In the genomic region with DNA sequence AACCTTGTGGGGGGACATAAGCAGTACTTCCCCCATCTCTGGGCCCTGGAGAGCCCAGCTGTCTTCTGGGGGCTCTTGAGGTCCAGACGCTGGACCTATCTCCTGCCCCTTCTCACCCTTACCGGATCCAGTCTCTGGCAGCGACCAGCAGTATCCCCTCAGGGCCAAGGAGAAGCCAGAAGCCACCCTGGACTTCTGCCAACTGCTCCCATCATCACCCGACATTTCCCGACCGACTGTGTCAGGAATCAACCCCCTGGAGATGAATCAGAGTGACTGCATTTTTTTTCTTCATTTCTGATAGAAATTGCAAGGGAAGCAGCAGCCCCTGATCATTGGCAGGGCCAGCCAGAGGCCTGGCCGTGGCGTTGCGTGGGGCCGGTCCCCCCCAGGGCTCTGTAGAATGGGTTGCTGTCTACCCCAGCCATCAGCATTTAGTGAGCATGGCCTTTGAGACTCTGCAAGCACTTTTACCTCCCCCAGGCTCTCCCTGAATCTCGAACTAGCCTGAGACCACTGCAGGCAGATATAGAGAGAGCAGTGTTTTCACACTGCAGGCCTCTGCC, we compare ENCODE assay signal across 14 cellular contexts. TPM values are rescaled to one million over a fixed set of nuclear protein-coding genes. Genes with fewer than 3 reads are reported as not detected.
DNase-seq lines count a peak whose midpoint lies in the region; ATAC-seq, FAIRE-seq and TF ChIP-seq lines count a peak whose summit lies in the region.
"Had no signal": no experiment of that assay in that cellular context is flagged by ENCODE, and none has a peak within 500 bp of the region (broad histone marks: within the 10 kb centered on the region; RNA-seq: fewer than 3 reads in every experiment).

No MANE protein-coding gene starts in this region.

- FAIRE-seq in keratinocyte (lab: Jason Lieb, UNC) = no peak

- TF ChIP-seq CTCF in keratinocyte (optimal IDR thresholded peaks at IDR 0.05 in 1 of 3, IDR thresholded peaks at IDR 0.05 in 1 of 3, conservative IDR thresholded peaks at IDR 0.05 in 1 of 3; ENCODE audit: extremely low read depth in 1 of 3, insufficient read depth in 2 of 3, low read length in 3 of 3) (no peak), A673 (conservative IDR thresholded peaks at IDR 0.05; ENCODE audit: low read depth, low read length) (no peak), lower lobe of right lung (IDR thresholded peaks at IDR 0.05) (no peak)

- H3K4me3 ChIP-seq in keratinocyte (ENCODE audit: control insufficient read depth in 2 of 3, extremely low read depth in 1 of 3, insufficient read depth in 2 of 3, low read depth in 1 of 3, low read length in 3 of 3) (no peak overlapping the region), A673 (ENCODE audit: low read depth, low read length, poor library complexity, severe bottlenecking) (no peak overlapping the region), lower lobe of right lung (no peak overlapping the region)
- H3K4me3 ChIP-seq: right lobe of liver, tibial nerve had no signal

- H3K36me3 ChIP-seq in keratinocyte (ENCODE audit: control insufficient read depth in 2 of 2, extremely low read depth in 1 of 2, insufficient read depth in 2 of 2, low read length in 2 of 2) (no peaks in the 10 kb centered on the region), A673 (ENCODE audit: insufficient read depth, low read length, poor library complexity, severe bottlenecking) (no peaks in the 10 kb centered on the region), lower lobe of right lung (no peaks in the 10 kb centered on the region)
- H3K36me3 ChIP-seq: right lobe of liver, tibial nerve had no signal

- peak overlapping the region; percentile 89 for H3K27ac Mint-ChIP-seq in activated T-helper 2 cell treated with anti-CD3 and anti-CD28 coated beads, Interferon-gamma antibody, Interleukin-2, Interleukin-4, amounts not matched to agents 10 μg/mL and 5 μg/mL and 100 μg/mL, durations not matched to agents 14 hours and 24 hours and 36 hours

- no TSS peak for BruUV-seq in A673 (replicated peaks; lab: Mats Ljungman, UMichigan)

- H3K9me3 Mint-ChIP-seq in activated T-helper 2 cell treated with anti-CD3 and anti-CD28 coated beads, Interferon-gamma antibody, Interleukin-2, Interleukin-4, amounts not matched to agents 10 μg/mL and 5 μg/mL and 100 μg/mL, durations not matched to agents 14 hours and 24 hours and 36 hours = no peaks in the 10 kb centered on the region

- no peaks in the 10 kb centered on the region for H3K9me1 ChIP-seq in keratinocyte (ENCODE audit: control insufficient read depth, extremely low read depth, insufficient read depth, low read length)

- peak; percentile 7 for DNase-seq in COLO668 (lab: John Stamatoyannopoulos, UW; ENCODE audit: unreplicated experiment)
- DNase-seq in HS-5 (ENCODE audit: low read depth) = peak; percentile 34
- no peak for DNase-seq in activated T-helper 2 cell treated with anti-CD3 and anti-CD28 coated beads, Interferon-gamma antibody, Interleukin-2, Interleukin-4, amounts not matched to agents 10 μg/mL and 5 μg/mL and 100 μg/mL, durations not matched to agents 14 hours and 24 hours and 36 hours (ENCODE audit: low spot score)
- DNase-seq in keratinocyte (ENCODE audit: low read depth, low spot score) = no peak
- no peak for DNase-seq in stimulated activated CD4-positive, alpha-beta T cell treated with anti-CD3 and anti-CD28 coated beads, Interleukin-1b, Interleukin-23, amount 100 ng/mL, for 48 hours
- DNase-seq in A673 (ENCODE audit: low spot score) = no peak
- no peak for DNase-seq in lower lobe of right lung
- DNase-seq: activated CD4-positive, CD25-positive, alpha-beta regulatory T cell; activated naive CD4-positive, alpha-beta T cell treated with Interleukin-2 at 50 U/mL for 16 hours; hippocampal formation; NCI-H1930; right lobe of liver had no signal

- POLR2A ChIA-PET in A673 (lab: Charles Lee; ENCODE audit: low non-redundant PET) = no interaction called here

- no peak overlapping the region for H2AFZ ChIP-seq in keratinocyte (ENCODE audit: control insufficient read depth, low read length)

- H3K36me3 Mint-ChIP-seq in activated T-helper 2 cell treated with anti-CD3 and anti-CD28 coated beads, Interferon-gamma antibody, Interleukin-2, Interleukin-4, amounts not matched to agents 10 μg/mL and 5 μg/mL and 100 μg/mL, durations not matched to agents 14 hours and 24 hours and 36 hours (ENCODE audit: low read depth) = no peaks in the 10 kb centered on the region

- H3K4me3 Mint-ChIP-seq in activated T-helper 2 cell treated with anti-CD3 and anti-CD28 coated beads, Interferon-gamma antibody, Interleukin-2, Interleukin-4, amounts not matched to agents 10 μg/mL and 5 μg/mL and 100 μg/mL, durations not matched to agents 14 hours and 24 hours and 36 hours (ENCODE audit: low read depth) = no peak overlapping the region

- no peaks in the 10 kb centered on the region for H3K27me3 Mint-ChIP-seq in activated T-helper 2 cell treated with anti-CD3 and anti-CD28 coated beads, Interferon-gamma antibody, Interleukin-2, Interleukin-4, amounts not matched to agents 10 μg/mL and 5 μg/mL and 100 μg/mL, durations not matched to agents 14 hours and 24 hours and 36 hours (ENCODE audit: low read depth)

- peak overlapping the region; percentile 52 for H3K4me2 ChIP-seq in keratinocyte (ENCODE audit: control insufficient read depth, extremely low read depth, insufficient read depth, low read depth, low read length)

- intact Hi-C loops in activated T-helper 2 cell treated with anti-CD3 and anti-CD28 coated beads, Interferon-gamma antibody, Interleukin-2, Interleukin-4, amounts not matched to agents 10 μg/mL and 5 μg/mL and 100 μg/mL, durations not matched to agents 14 hours and 24 hours and 36 hours (cut with micrococcal nuclease) = loop anchor here (5.0 kb wide), 1 partner anchor 36 kb away; a partner anchor contains a TSS
- intact Hi-C loops in A673 (cut with micrococcal nuclease; ENCODE audit: unreplicated experiment) (no loop called here), lower lobe of right lung (cut with DNase I) (no loop called here)

- H4K20me1 ChIP-seq in keratinocyte (ENCODE audit: control insufficient read depth, extremely low read depth, insufficient read depth, low read length) = no peaks in the 10 kb centered on the region

- H3K9ac ChIP-seq in keratinocyte (ENCODE audit: control insufficient read depth, extremely low read depth, insufficient read depth, low read length) = peak overlapping the region; percentile 18

- H3K27ac ChIP-seq in keratinocyte (ENCODE audit: control insufficient read depth, insufficient read depth, low read length) (peak overlapping the region; percentile 2), A673 (ENCODE audit: low read depth, low read length, poor library complexity, severe bottlenecking) (no peak overlapping the region), lower lobe of right lung (no peak overlapping the region)
- H3K27ac ChIP-seq: right lobe of liver had no signal

- H3K27me3 ChIP-seq in keratinocyte (ENCODE audit: control insufficient read depth, extremely low read depth, insufficient read depth, low read length) (no peaks in the 10 kb centered on the region), A673 (replicated peaks; ENCODE audit: insufficient read depth, low read depth, low read length, poor library complexity) (peaks cover 2% of the 10 kb centered on the region), lower lobe of right lung (ENCODE audit: low read depth) (peaks cover 11% of the 10 kb centered on the region)
- H3K27me3 ChIP-seq: right lobe of liver, tibial nerve had no signal

- dilution Hi-C loops in keratinocyte (cut with MboI; ENCODE audit: extremely low pct_ligation_motif_present, low sequenced_read_pairs) = no loop called here

- H3K79me2 ChIP-seq in keratinocyte (ENCODE audit: control insufficient read depth, insufficient read depth, low read length) = no peaks in the 10 kb centered on the region

- CTCF ChIA-PET in A673 (lab: Charles Lee) = interaction anchor here (0.6 to 0.9 kb wide), 2 partner anchors 146 to 163 kb away, joined by 3 to 7 read pairs; no protein-coding TSS in a partner anchor

- ATAC-seq in HG02973 (IDR thresholded peaks at IDR 0.05; ENCODE audit: unreplicated experiment) = no peak
- ATAC-seq in lower lobe of right lung = no peak
- ATAC-seq: right lobe of liver had no signal

- H3K4me1 ChIP-seq in keratinocyte (ENCODE audit: control insufficient read depth, extremely low read depth, insufficient read depth, low read length) (peaks cover 42% of the 10 kb centered on the region), A673 (ENCODE audit: insufficient read depth, low read length, poor library complexity, severe bottlenecking) (peaks cover 10% of the 10 kb centered on the region), lower lobe of right lung (peaks cover 30% of the 10 kb centered on the region)

- peaks cover 67% of the 10 kb centered on the region for H3K4me1 Mint-ChIP-seq in activated T-helper 2 cell treated with anti-CD3 and anti-CD28 coated beads, Interferon-gamma antibody, Interleukin-2, Interleukin-4, amounts not matched to agents 10 μg/mL and 5 μg/mL and 100 μg/mL, durations not matched to agents 14 hours and 24 hours and 36 hours (ENCODE audit: low read depth)

- H3K9me3 ChIP-seq in keratinocyte (ENCODE audit: control insufficient read depth, low read depth, low read length) = no peaks in the 10 kb centered on the region
- H3K9me3 ChIP-seq in A673 (ENCODE audit: low read depth, low read length, poor library complexity, severe bottlenecking) = no peaks in the 10 kb centered on the region
- H3K9me3 ChIP-seq in lower lobe of right lung = no peaks in the 10 kb centered on the region
- H3K9me3 ChIP-seq: right lobe of liver, tibial nerve had no signal

RNA-seq across cellular contexts. Expression of a gene that starts 5.2 kb away (rescaled TPM):
- 919 and 932 TPM in 2 replicates for total RNA-seq in activated T-helper 2 cell treated with anti-CD3 and anti-CD28 coated beads, Interferon-gamma antibody, Interleukin-2, Interleukin-4, amounts not matched to agents 10 μg/mL and 5 μg/mL and 100 μg/mL, durations not matched to agents 14 hours and 24 hours and 36 hours
- polyA plus RNA-seq in keratinocyte = 1.2 to 14.3 TPM (median 3.1 TPM) in 3 replicates
- 0.57 TPM for polyA plus RNA-seq in keratinocyte (2011; ENCODE audit: low read depth)
- polyA plus RNA-seq in keratinocyte (2011; cell fraction: cytosol; rRNA removed) = 1.5 and 2.1 TPM in 2 replicates
- polyA plus RNA-seq in keratinocyte (2011; cell fraction: nucleus; rRNA removed) = 22.1 and 25.6 TPM in 2 replicates
- 1.2 and 1.3 TPM in 2 replicates for polyA plus RNA-seq in keratinocyte (2012; ENCODE audit: low replicate concordance)
- polyA minus RNA-seq in keratinocyte = 4.6 to 16.8 TPM (median 6.6 TPM) in 3 replicates
- 3.6 TPM for polyA minus RNA-seq in keratinocyte (2011; cell fraction: cytosol; rRNA and poly(A)+ RNA removed)
- polyA minus RNA-seq in keratinocyte (2011; cell fraction: nucleus; rRNA and poly(A)+ RNA removed) = 9.4 and 12.3 TPM in 2 replicates
- 0.24 and 0.59 TPM in 2 replicates for total RNA-seq in A673 (2021)
- 3.1 TPM for total RNA-seq in lower lobe of right lung

RNA-seq across cellular contexts. Expression of a gene that starts 14.9 kb away (rescaled TPM):
- total RNA-seq in activated T-helper 2 cell treated with anti-CD3 and anti-CD28 coated beads, Interferon-gamma antibody, Interleukin-2, Interleukin-4, amounts not matched to agents 10 μg/mL and 5 μg/mL and 100 μg/mL, durations not matched to agents 14 hours and 24 hours and 36 hours = 148 and 152 TPM in 2 replicates
- polyA plus RNA-seq in keratinocyte = not detected in 3 replicates
- not detected for polyA plus RNA-seq in keratinocyte (2011; ENCODE audit: low read depth)
- not detected in 2 replicates for polyA plus RNA-seq in keratinocyte (2011; cell fraction: cytosol; rRNA removed)
- polyA plus RNA-seq in keratinocyte (2011; cell fraction: nucleus; rRNA removed) = 0.14 and 0.23 TPM in 2 replicates
- 0.08 TPM in 1 of 2 replicates, not detected in the other for polyA plus RNA-seq in keratinocyte (2012; ENCODE audit: low replicate concordance)
- not detected in 3 replicates for polyA minus RNA-seq in keratinocyte
- not detected for polyA minus RNA-seq in keratinocyte (2011; cell fraction: cytosol; rRNA and poly(A)+ RNA removed)
- polyA minus RNA-seq in keratinocyte (2011; cell fraction: nucleus; rRNA and poly(A)+ RNA removed) = 0.84 TPM in 1 of 2 replicates, not detected in the other
- total RNA-seq in A673 (2021) (not detected in 2 replicates), lower lobe of right lung (1.1 TPM)

RNA-seq across cellular contexts. Expression of a gene that starts 37.6 kb away (rescaled TPM):
- total RNA-seq in activated T-helper 2 cell treated with anti-CD3 and anti-CD28 coated beads, Interferon-gamma antibody, Interleukin-2, Interleukin-4, amounts not matched to agents 10 μg/mL and 5 μg/mL and 100 μg/mL, durations not matched to agents 14 hours and 24 hours and 36 hours = 11.1 TPM in 2 replicates
- polyA plus RNA-seq in keratinocyte = 6.7 to 20.0 TPM (median 9.1 TPM) in 3 replicates
- 0.81 TPM for polyA plus RNA-seq in keratinocyte (2011; ENCODE audit: low read depth)
- polyA plus RNA-seq in keratinocyte (2011; cell fraction: cytosol; rRNA removed) = 8.4 and 12.7 TPM in 2 replicates
- polyA plus RNA-seq in keratinocyte (2011; cell fraction: nucleus; rRNA removed) = 20.0 and 22.1 TPM in 2 replicates
- polyA plus RNA-seq in keratinocyte (2012; ENCODE audit: low replicate concordance) = 7.4 and 13.7 TPM in 2 replicates
- 8.1 to 12.6 TPM in 2 of 3 replicates, not detected in the other for polyA minus RNA-seq in keratinocyte
- 30.7 TPM for polyA minus RNA-seq in keratinocyte (2011; cell fraction: cytosol; rRNA and poly(A)+ RNA removed)
- polyA minus RNA-seq in keratinocyte (2011; cell fraction: nucleus; rRNA and poly(A)+ RNA removed) = 5.5 and 6.6 TPM in 2 replicates
- total RNA-seq in A673 (2021) (2.0 and 5.5 TPM in 2 replicates), lower lobe of right lung (16.2 TPM)

Comparison
In these comparisons a context has a peak if more than half of its experiments do, and no peak if none do; other contexts are left out.
1. DNase-seq: peak in COLO668 (single experiment) and HS-5 (single experiment); none in activated T-helper 2 cell treated with anti-CD3 and anti-CD28 coated beads, Interferon-gamma antibody, Interleukin-2, Interleukin-4, amounts not matched to agents 10 μg/mL and 5 μg/mL and 100 μg/mL, durations not matched to agents 14 hours and 24 hours and 36 hours (single experiment), keratinocyte (single experiment), stimulated activated CD4-positive, alpha-beta T cell treated with anti-CD3 and anti-CD28 coated beads, Interleukin-1b, Interleukin-23, amount 100 ng/mL, for 48 hours (single experiment), A673 (single experiment) and lower lobe of right lung (single experiment).
2. RNA of a gene that starts 5.2 kb away (total RNA-seq): 919 to 932 TPM in activated T-helper 2 cell treated with anti-CD3 and anti-CD28 coated beads, Interferon-gamma antibody, Interleukin-2, Interleukin-4, amounts not matched to agents 10 μg/mL and 5 μg/mL and 100 μg/mL, durations not matched to agents 14 hours and 24 hours and 36 hours; 3.1 TPM in lower lobe of right lung (single experiment) and 0.24 to 0.59 TPM in A673; every median in the first group is over 100 times any median in the second.
3. RNA of a gene that starts 14.9 kb away (total RNA-seq): 148 to 152 TPM in activated T-helper 2 cell treated with anti-CD3 and anti-CD28 coated beads, Interferon-gamma antibody, Interleukin-2, Interleukin-4, amounts not matched to agents 10 μg/mL and 5 μg/mL and 100 μg/mL, durations not matched to agents 14 hours and 24 hours and 36 hours; 1.1 TPM in lower lobe of right lung (single experiment) and not detected in A673; every median in the first group is over 10 times any median in the second.